In the genomic region with DNA sequence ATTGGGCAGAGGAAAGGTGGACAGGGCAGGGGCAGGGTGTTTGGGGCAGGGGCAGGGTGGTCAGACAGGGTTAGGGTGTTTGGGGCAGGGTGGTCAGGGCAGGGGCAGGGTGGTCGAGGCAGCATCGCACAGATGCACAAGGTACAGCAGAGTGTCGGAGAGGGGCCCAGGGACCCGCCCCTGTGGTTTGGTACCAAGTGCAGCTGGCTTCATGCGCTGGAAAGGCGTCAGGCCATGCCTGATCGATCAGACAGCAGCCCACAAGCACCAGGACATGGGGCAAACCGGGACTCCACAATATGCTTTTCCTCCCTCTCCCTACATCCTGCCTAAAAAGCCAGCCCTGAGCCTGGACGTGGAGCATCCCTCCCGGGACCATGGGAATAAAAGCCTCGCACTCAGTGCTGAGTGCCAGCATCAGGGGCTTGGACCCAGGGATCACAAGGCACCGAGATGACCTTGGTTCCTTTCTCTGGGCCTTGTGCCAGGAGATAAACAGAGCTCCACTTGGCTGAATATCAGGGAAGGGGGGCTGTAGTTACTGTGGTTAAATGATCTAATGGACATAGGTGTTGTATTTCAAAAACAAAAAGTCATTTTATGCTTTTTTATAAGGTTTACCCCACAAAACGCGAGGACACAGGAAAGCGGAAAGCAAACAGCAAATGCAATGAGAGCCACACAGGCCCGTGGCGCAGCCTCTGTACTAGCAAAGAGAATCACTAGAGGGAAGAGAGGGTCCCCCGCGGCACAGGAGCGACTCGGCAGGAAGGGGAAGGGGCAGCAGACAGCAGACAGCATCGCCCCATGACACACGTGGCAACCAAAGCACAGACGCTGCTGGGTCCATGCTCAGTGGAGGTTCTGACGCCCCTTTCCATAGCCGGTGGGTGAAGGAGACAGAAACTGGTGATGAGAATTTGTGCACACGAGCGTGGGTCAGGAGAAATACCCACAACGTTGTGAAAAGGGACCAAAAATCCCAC, we compare ENCODE assay signal across 21 cellular contexts. TPM values are rescaled to one million over a fixed set of nuclear protein-coding genes. Genes with fewer than 3 reads are reported as not detected.
DNase-seq lines count a peak whose midpoint lies in the region; ATAC-seq, FAIRE-seq and TF ChIP-seq lines count a peak whose summit lies in the region.
"Had no signal": no experiment of that assay in that cellular context is flagged by ENCODE, and none has a peak within 500 bp of the region (broad histone marks: within the 10 kb centered on the region; RNA-seq: fewer than 3 reads in every experiment).

No MANE protein-coding gene starts in this region.

- no peaks in the 10 kb centered on the region for H3K9me3 ChIP-seq in kidney (ENCODE audit: control insufficient read depth in 1 of 2, low read length in 2 of 2)
- H3K9me3 ChIP-seq: esophagus squamous epithelium had no signal

- no peak overlapping the region for H3K9ac ChIP-seq in kidney (ENCODE audit: low read length in 2 of 2)

- CTCF ChIA-PET in GM10248 (lab: Yijun Ruan, JAX): interaction anchor here (0.8 to 3.8 kb wide), 5 partner anchors 7 to 207 kb away, joined by 3 to 19 read pairs (median 4); no protein-coding TSS in a partner anchor

- H3K4me1 ChIP-seq in kidney (ENCODE audit: control insufficient read depth in 1 of 2, insufficient read depth in 1 of 2, low read depth in 1 of 2, low read length in 2 of 2): peaks cover 2 to 3% of the 10 kb centered on the region in 2 donors

- ATAC-seq in GM19452 (IDR thresholded peaks at IDR 0.05; ENCODE audit: unreplicated experiment): no peak
- ATAC-seq: naive thymus-derived CD4-positive, alpha-beta T cell had no signal

- intact Hi-C loops in kidney (cut with DNase I): no loop called here

- peak; percentile 13 for FAIRE-seq in HTR-8/SVneo (lab: Jason Lieb, UNC)
- FAIRE-seq in kidney (lab: Jason Lieb, UNC): no peak

- H3K27ac ChIP-seq in kidney (ENCODE audit: low read depth in 2 of 2, low read length in 2 of 2): no peak overlapping the region
- H3K27ac ChIP-seq: 22Rv1, esophagus squamous epithelium had no signal

- no peak for TF ChIP-seq CTCF in kidney (IDR thresholded peaks at IDR 0.05; ENCODE audit: borderline replicate concordance, extremely low read depth, insufficient read depth)
- TF ChIP-seq CTCF in GM10248 (IDR thresholded peaks at IDR 0.05; ENCODE audit: control extremely low read depth, extremely low read depth, low read depth, missing control alignments): no peak

- H3K36me3 ChIP-seq in kidney (ENCODE audit: control insufficient read depth in 1 of 2, insufficient read depth in 2 of 2, low read length in 2 of 2): peaks cover 0 to 4% of the 10 kb centered on the region in 2 donors

- H3K4me3 ChIP-seq in kidney (ENCODE audit: low read length in 2 of 2): no peak overlapping the region
- H3K4me3 ChIP-seq: esophagus squamous epithelium had no signal

- DNase-seq in DMS 273 (lab: John Stamatoyannopoulos, UW; ENCODE audit: unreplicated experiment): peak; percentile 38
- DNase-seq in DMS 273 treated with DMSO at 0.1 percent for 48 hours (lab: John Stamatoyannopoulos, UW): no peak
- no peak for DNase-seq in HTR-8/SVneo (ENCODE audit: insufficient read length, low spot score)
- DNase-seq in NCI-H69 (lab: John Stamatoyannopoulos, UW): peak; percentile 24
- DNase-seq in kidney: peak; percentile 48
- DNase-seq in GM10248 (ENCODE audit: extremely low spot score): no peak
- DNase-seq in GDM1 (lab: John Stamatoyannopoulos, UW): no peak
- DNase-seq: activated CD4-positive, CD25-positive, alpha-beta regulatory T cell; esophagus squamous epithelium; HCEC 1CT; immature natural killer cell; naive thymus-derived CD4-positive, alpha-beta T cell; NCI-H1694 treated with DMSO at 0.1 percent for 48 hours; stimulated activated CD4-positive, alpha-beta T cell treated with anti-CD3 and anti-CD28 coated beads, Interleukin-12 subunit alpha, Interleukin-12 subunit beta, amount 100 ng/mL, for 4 hours; T-helper 2 cell had no signal

- POLR2A ChIA-PET in GM10248 (lab: Yijun Ruan, JAX): no interaction called here

RNA-seq across cellular contexts. Expression of gene HEXD, which starts 5.3 kb away (rescaled TPM):
- 39.2 TPM for total RNA-seq in kidney
- 42.0 TPM for polyA plus RNA-seq in kidney (ENCODE audit: insufficient read depth, low read depth, low replicate concordance)

RNA-seq across cellular contexts. Expression of gene OGFOD3, which starts 5.6 kb away (rescaled TPM):
- 36.1 TPM for total RNA-seq in kidney
- 27.8 TPM for polyA plus RNA-seq in kidney (ENCODE audit: insufficient read depth, low read depth, low replicate concordance)

RNA-seq across cellular contexts. Expression of gene CYBC1, which starts 37.7 kb away (rescaled TPM):
- 139 TPM for total RNA-seq in kidney
- polyA plus RNA-seq in kidney (ENCODE audit: insufficient read depth, low read depth, low replicate concordance): 38.2 TPM

RNA-seq across cellular contexts. Expression of gene UTS2R, which starts 41.3 kb away (rescaled TPM):
- total RNA-seq in kidney: not detected
- not detected for polyA plus RNA-seq in kidney (ENCODE audit: insufficient read depth, low read depth, low replicate concordance)
- total RNA-seq: activated CD8-positive, alpha-beta memory T cell treated with anti-CD3 and anti-CD28 coated beads for 36 hours; activated T-helper 2 cell treated with anti-CD3 and anti-CD28 coated beads, Interferon-gamma antibody, Interleukin-2, Interleukin-4, amounts not matched to agents 10 μg/mL and 5 μg/mL and 100 μg/mL, durations not matched to agents 14 hours and 24 hours and 36 hours; B cell; esophagus squamous epithelium; naive thymus-derived CD4-positive, alpha-beta T cell; pulmonary artery endothelial cell had no signal
- polyA plus RNA-seq: immature natural killer cell; naive thymus-derived CD4-positive, alpha-beta T cell had no signal

RNA-seq across cellular contexts. Expression of gene NARF, which starts 45.7 kb away (rescaled TPM):
- total RNA-seq in kidney: 45.8 TPM
- polyA plus RNA-seq in kidney (ENCODE audit: insufficient read depth, low read depth, low replicate concordance): 29.1 TPM

Comparison
In these comparisons a context has a peak if more than half of its experiments do, and no peak if none do; other contexts are left out.
1. DNase-seq: peak in DMS 273 (single experiment), NCI-H69 (single experiment) and kidney (single experiment); none in DMS 273 treated with DMSO at 0.1 percent for 48 hours (single experiment), HTR-8/SVneo (single experiment), GM10248 (single experiment) and GDM1 (single experiment).